ENCODE assay signal across 9 cellular contexts in the genomic region with DNA sequence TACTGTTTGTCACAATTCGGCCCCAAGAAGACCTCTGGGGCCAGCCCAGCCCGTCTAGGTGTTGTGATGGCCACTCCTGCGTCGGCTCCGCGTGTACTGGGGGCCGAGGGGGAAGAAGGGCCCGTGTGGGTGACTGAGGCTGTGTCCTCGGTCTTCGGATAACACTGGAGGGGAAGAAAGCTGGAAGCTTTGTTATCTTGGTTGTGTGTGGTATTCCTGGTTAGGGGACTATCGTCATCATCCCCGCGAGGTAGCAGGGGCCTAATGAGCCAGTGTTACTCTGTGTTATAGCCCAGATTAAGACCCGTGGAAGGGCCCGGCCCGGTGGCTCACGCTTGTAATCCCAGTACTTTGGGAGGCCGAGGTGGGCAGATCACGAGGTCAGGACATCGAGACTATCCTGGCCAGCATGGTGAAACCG. TPM values are rescaled to one million over a fixed set of nuclear protein-coding genes. Genes with fewer than 3 reads are reported as not detected.
DNase-seq lines count a peak whose midpoint lies in the region; ATAC-seq, FAIRE-seq and TF ChIP-seq lines count a peak whose summit lies in the region.
"Had no signal": no experiment of that assay in that cellular context is flagged by ENCODE, and none has a peak within 500 bp of the region (broad histone marks: within the 10 kb centered on the region; RNA-seq: fewer than 3 reads in every experiment).

No MANE protein-coding gene starts in this region.

- H3K36me3 ChIP-seq in kidney (ENCODE audit: control insufficient read depth in 1 of 2, insufficient read depth in 2 of 2, low read length in 2 of 2), result peaks cover 13 to 18% of the 10 kb centered on the region in 2 donors

- peaks cover 3 to 8% of the 10 kb centered on the region in 2 donors for H3K4me1 ChIP-seq in kidney (ENCODE audit: control insufficient read depth in 1 of 2, insufficient read depth in 1 of 2, low read depth in 1 of 2, low read length in 2 of 2)

- H3K9me3 Mint-ChIP-seq in T-helper 2 cell treated with Interferon-gamma antibody and Interleukin-4, amounts not matched to agents 5 μg/mL and 100 μg/mL, for 36 hours, result no peaks in the 10 kb centered on the region
- no peaks in the 10 kb centered on the region for H3K9me3 Mint-ChIP-seq in activated naive CD8-positive, alpha-beta T cell treated with anti-CD3 and anti-CD28 coated beads, Interleukin-2, amount 10 ng/mL, durations not matched to agents 7 days and 5 days

- FAIRE-seq in kidney (lab: Jason Lieb, UNC), result no peak

- peaks cover 31% of the 10 kb centered on the region for H3K4me1 Mint-ChIP-seq in T-helper 2 cell treated with Interferon-gamma antibody and Interleukin-4, amounts not matched to agents 5 μg/mL and 100 μg/mL, for 36 hours (ENCODE audit: low read depth)
- H3K4me1 Mint-ChIP-seq in activated naive CD8-positive, alpha-beta T cell treated with anti-CD3 and anti-CD28 coated beads, Interleukin-2, amount 10 ng/mL, durations not matched to agents 7 days and 5 days, result peaks cover 30% of the 10 kb centered on the region

- no peaks in the 10 kb centered on the region for H3K27me3 Mint-ChIP-seq in T-helper 2 cell treated with Interferon-gamma antibody and Interleukin-4, amounts not matched to agents 5 μg/mL and 100 μg/mL, for 36 hours (ENCODE audit: low read depth)
- H3K27me3 Mint-ChIP-seq in activated naive CD8-positive, alpha-beta T cell treated with anti-CD3 and anti-CD28 coated beads, Interleukin-2, amount 10 ng/mL, durations not matched to agents 7 days and 5 days, result no peaks in the 10 kb centered on the region

- POLR2A ChIA-PET in activated naive CD8-positive, alpha-beta T cell treated with anti-CD3 and anti-CD28 coated beads, Interleukin-2, amount 10 ng/mL, durations not matched to agents 7 days and 5 days (lab: Charles Lee), result no interaction called here

- H3K36me3 Mint-ChIP-seq in T-helper 2 cell treated with Interferon-gamma antibody and Interleukin-4, amounts not matched to agents 5 μg/mL and 100 μg/mL, for 36 hours (ENCODE audit: low read depth), result peaks cover 41% of the 10 kb centered on the region
- peaks cover 10% of the 10 kb centered on the region for H3K36me3 Mint-ChIP-seq in activated naive CD8-positive, alpha-beta T cell treated with anti-CD3 and anti-CD28 coated beads, Interleukin-2, amount 10 ng/mL, durations not matched to agents 7 days and 5 days

- H3K9ac ChIP-seq in kidney (ENCODE audit: low read length in 2 of 2), result peak overlapping the region; percentile 84 to 89

- peak overlapping the region; percentile 94 for H3K4me3 Mint-ChIP-seq in T-helper 2 cell treated with Interferon-gamma antibody and Interleukin-4, amounts not matched to agents 5 μg/mL and 100 μg/mL, for 36 hours
- peak overlapping the region; percentile 93 for H3K4me3 Mint-ChIP-seq in activated naive CD8-positive, alpha-beta T cell treated with anti-CD3 and anti-CD28 coated beads, Interleukin-2, amount 10 ng/mL, durations not matched to agents 7 days and 5 days

- no peak for TF ChIP-seq CTCF in kidney (IDR thresholded peaks at IDR 0.05; ENCODE audit: borderline replicate concordance, extremely low read depth, insufficient read depth)

- intact Hi-C loops in kidney (cut with DNase I), result no loop called here

- H3K9me3 ChIP-seq in kidney (ENCODE audit: control insufficient read depth in 1 of 2, low read length in 2 of 2), result no peaks in the 10 kb centered on the region

- H3K27ac ChIP-seq in kidney (ENCODE audit: low read depth in 2 of 2, low read length in 2 of 2) (no peak overlapping the region), temporal lobe (ENCODE audit: low read depth, low read length) (peak overlapping the region; percentile 66)

- peak overlapping the region; percentile 90 for H3K27ac Mint-ChIP-seq in T-helper 2 cell treated with Interferon-gamma antibody and Interleukin-4, amounts not matched to agents 5 μg/mL and 100 μg/mL, for 36 hours
- peak overlapping the region; percentile 92 for H3K27ac Mint-ChIP-seq in activated naive CD8-positive, alpha-beta T cell treated with anti-CD3 and anti-CD28 coated beads, Interleukin-2, amount 10 ng/mL, durations not matched to agents 7 days and 5 days

- no peak for DNase-seq in T-helper 2 cell treated with Interferon-gamma antibody and Interleukin-4, amounts not matched to agents 5 μg/mL and 100 μg/mL, for 36 hours (ENCODE audit: low spot score)
- DNase-seq in T-helper 2 cell, result no peak
- DNase-seq in activated naive CD8-positive, alpha-beta T cell treated with anti-CD3 and anti-CD28 coated beads, Interleukin-2, amount 10 ng/mL, durations not matched to agents 7 days and 5 days, result no peak
- DNase-seq in kidney, result peak; percentile 59
- DNase-seq in SKM-1 (lab: John Stamatoyannopoulos, UW; ENCODE audit: unreplicated experiment), result no peak
- DNase-seq in anterior cingulate cortex (lab: John Stamatoyannopoulos, UW), result no peak

- peak overlapping the region; percentile 71 to 91 for H3K4me3 ChIP-seq in kidney (ENCODE audit: low read length in 2 of 2)

- no peak for ATAC-seq in activated naive CD8-positive, alpha-beta T cell treated with anti-CD3 and anti-CD28 coated beads, Interleukin-2, amount 10 ng/mL, durations not matched to agents 7 days and 5 days (ENCODE audit: low read depth)
- no peak for ATAC-seq in HG03457 (IDR thresholded peaks at IDR 0.05; ENCODE audit: unreplicated experiment)

RNA-seq across cellular contexts. Expression of a gene that starts 0.9 kb away (rescaled TPM):
- total RNA-seq in activated naive CD8-positive, alpha-beta T cell treated with anti-CD3 and anti-CD28 coated beads, Interleukin-2, amount 10 ng/mL, durations not matched to agents 7 days and 5 days, result 10 to 100 TPM; 53.7 to 56.6 TPM
- 51.1 TPM for total RNA-seq in kidney
- polyA plus RNA-seq in kidney (ENCODE audit: insufficient read depth, low read depth, low replicate concordance), result 68.5 TPM
- 15.7 TPM for total RNA-seq in temporal lobe

RNA-seq across cellular contexts. Expression of a gene that starts 15.7 kb away (rescaled TPM):
- 1 to 10 TPM; 7.2 to 9.9 TPM for total RNA-seq in activated naive CD8-positive, alpha-beta T cell treated with anti-CD3 and anti-CD28 coated beads, Interleukin-2, amount 10 ng/mL, durations not matched to agents 7 days and 5 days
- 7.0 TPM for total RNA-seq in kidney
- 14.4 TPM for polyA plus RNA-seq in kidney (ENCODE audit: insufficient read depth, low read depth, low replicate concordance)
- total RNA-seq in temporal lobe, result 6.4 TPM

RNA-seq across cellular contexts. Expression of a gene that starts 21.7 kb away (rescaled TPM):
- total RNA-seq in activated naive CD8-positive, alpha-beta T cell treated with anti-CD3 and anti-CD28 coated beads, Interleukin-2, amount 10 ng/mL, durations not matched to agents 7 days and 5 days, result 10 to 100 TPM; 33.5 to 36.1 TPM
- total RNA-seq in kidney (85.6 TPM), temporal lobe (28.8 TPM)
- polyA plus RNA-seq in kidney (ENCODE audit: insufficient read depth, low read depth, low replicate concordance), result 599 TPM

RNA-seq across cellular contexts. Expression of a gene that starts 29.6 kb away (rescaled TPM):
- not detected for total RNA-seq in activated naive CD8-positive, alpha-beta T cell treated with anti-CD3 and anti-CD28 coated beads, Interleukin-2, amount 10 ng/mL, durations not matched to agents 7 days and 5 days
- not detected for total RNA-seq in kidney
- polyA plus RNA-seq in kidney (ENCODE audit: insufficient read depth, low read depth, low replicate concordance), result not detected
- 10.6 TPM for total RNA-seq in temporal lobe
- total RNA-seq: Daoy had no signal

RNA-seq across cellular contexts. Expression of a gene that starts 37.0 kb away (rescaled TPM):
- total RNA-seq in activated naive CD8-positive, alpha-beta T cell treated with anti-CD3 and anti-CD28 coated beads, Interleukin-2, amount 10 ng/mL, durations not matched to agents 7 days and 5 days, result 10 to 100 TPM; 15.4 to 17.3 TPM
- 17.5 TPM for total RNA-seq in kidney
- polyA plus RNA-seq in kidney (ENCODE audit: insufficient read depth, low read depth, low replicate concordance), result 118 TPM
- 2.2 TPM for total RNA-seq in temporal lobe
